Comparison of ENCODE assay signal across 8 cellular contexts in genomic region chr20:2102585-2103453, GRCh38. TPM values are rescaled to one million over a fixed set of nuclear protein-coding genes. Genes with fewer than 3 reads are reported as not detected.
DNase-seq lines count a peak whose midpoint lies in the region; ATAC-seq, FAIRE-seq and TF ChIP-seq lines count a peak whose summit lies in the region.

No MANE protein-coding gene starts in this region.

- CTCF ChIA-PET in T-cell (lab: Charles Lee): interaction anchor here in 1 of 2 donors (0.6 to 0.9 kb wide), 3 partner anchors 9 to 11 kb away, joined by 3 read pairs; no protein-coding TSS in a partner anchor

- H3K36me3 Mint-ChIP-seq in T-cell: peaks cover 23% of the 10 kb centered on the region

- H3K27ac Mint-ChIP-seq in T-cell: peak overlapping the region; percentile 100

- intact Hi-C loops in left ventricle myocardium superior (cut with micrococcal nuclease): no loop called here

- no peaks in the 10 kb centered on the region for H3K27me3 Mint-ChIP-seq in T-cell

- peak overlapping the region; percentile 89 to 91 (median 91) for H3K4me3 Mint-ChIP-seq in T-cell

- POLR2A ChIA-PET in T-cell (lab: Charles Lee): interaction anchor here (0.6 to 1.6 kb wide), 5 partner anchors 10 to 878 kb away, joined by 3 to 6 read pairs (median 3); partner anchors contain the start of genes EBF4 (in 1 of the 2) and SNRPB (in 1 of the 2)

- ATAC-seq in HG02571 (IDR thresholded peaks at IDR 0.05; ENCODE audit: unreplicated experiment) (peak; percentile 58), T-cell (replicated peaks in 1 of 4) (peak; percentile 68 to 77 (median 73)), left ventricle myocardium superior (peak; percentile 82)

- no peak for FAIRE-seq in urothelium cell line (lab: Jason Lieb, UNC)

- no peaks in the 10 kb centered on the region for H3K9me3 Mint-ChIP-seq in T-cell

- peak overlapping the region; percentile 67 for H3K4me3 ChIP-seq in GM12875 (ENCODE audit: low read depth, low read length)

- DNase-seq in NCI-H1048 (lab: John Stamatoyannopoulos, UW) (peak; percentile 75), T-cell (peak; percentile 69 to 91 (median 81)), amniotic epithelial cell (ENCODE audit: low read depth) (peak; percentile 80), left ventricle myocardium superior (peak; percentile 92), pulmonary artery endothelial cell (ENCODE audit: low read depth, low spot score) (peak; percentile 48), urothelium cell line (ENCODE audit: low spot score) (peak; percentile 89)

- peaks cover 53 to 63% (median 59%) of the 10 kb centered on the region in 3 donors for H3K4me1 Mint-ChIP-seq in T-cell

- TF ChIP-seq CTCF in GM12875 (IDR thresholded peaks at IDR 0.05; ENCODE audit: borderline replicate concordance, insufficient read depth, low read depth, low read length): no peak

RNA-seq across cellular contexts. Expression of gene STK35, which starts 1.2 kb away (rescaled TPM):
- total RNA-seq in T-cell: 10 to 100 TPM; 16.2 to 20.6 (median 19.3) TPM
- total RNA-seq in left ventricle myocardium superior: 15.9 TPM
- 14.6 and 20.1 TPM in 2 replicates for total RNA-seq in pulmonary artery endothelial cell

Comparison
In these comparisons a context has a peak if more than half of its experiments do, and no peak if none do; other contexts are left out.
1. Peak in every context shown above with its lines: DNase-seq, ATAC-seq and H3K4me3 ChIP-seq.